1 cellular context compared by ENCODE assay signal in genomic region chr4:83013420-83013867, GRCh38.
A peak's percentile ranks its signal among the peaks of the same experiment; 100 is the strongest.
TF ChIP-seq lines count a peak whose summit lies in the region.

No MANE protein-coding gene starts in this region.

TF ChIP-seq in GM12878, 131 proteins besides CTCF, POLR2A, EP300 and RAD21 (continued from another document and continues in another):
- TF ChIP-seq YY1 (IDR thresholded peaks at IDR 0.05; ENCODE audit: low read depth, low read length): no peak
- TF ChIP-seq ATF3 (IDR thresholded peaks at IDR 0.05; ENCODE audit: borderline replicate concordance, extremely low read depth, low read depth, low read length): no peak
- peak; percentile 35; the same call in 1 of the 2 replicates for TF ChIP-seq MLLT1 (IDR thresholded peaks at IDR 0.05)
- TF ChIP-seq IRF5 (IDR thresholded peaks at IDR 0.05; ENCODE audit: borderline replicate concordance): no peak
- no peak for TF ChIP-seq RFX5 (IDR thresholded peaks at IDR 0.05; ENCODE audit: low read depth, low read length)
- no peak for TF ChIP-seq RB1 (IDR thresholded peaks at IDR 0.05; ENCODE audit: borderline replicate concordance)
- TF ChIP-seq ZZZ3 (IDR thresholded peaks at IDR 0.05; ENCODE audit: control insufficient read depth, insufficient read length, low read depth): no peak
- TF ChIP-seq BACH1 (IDR thresholded peaks at IDR 0.05; ENCODE audit: borderline replicate concordance): no peak
- TF ChIP-seq, protein P1, sequence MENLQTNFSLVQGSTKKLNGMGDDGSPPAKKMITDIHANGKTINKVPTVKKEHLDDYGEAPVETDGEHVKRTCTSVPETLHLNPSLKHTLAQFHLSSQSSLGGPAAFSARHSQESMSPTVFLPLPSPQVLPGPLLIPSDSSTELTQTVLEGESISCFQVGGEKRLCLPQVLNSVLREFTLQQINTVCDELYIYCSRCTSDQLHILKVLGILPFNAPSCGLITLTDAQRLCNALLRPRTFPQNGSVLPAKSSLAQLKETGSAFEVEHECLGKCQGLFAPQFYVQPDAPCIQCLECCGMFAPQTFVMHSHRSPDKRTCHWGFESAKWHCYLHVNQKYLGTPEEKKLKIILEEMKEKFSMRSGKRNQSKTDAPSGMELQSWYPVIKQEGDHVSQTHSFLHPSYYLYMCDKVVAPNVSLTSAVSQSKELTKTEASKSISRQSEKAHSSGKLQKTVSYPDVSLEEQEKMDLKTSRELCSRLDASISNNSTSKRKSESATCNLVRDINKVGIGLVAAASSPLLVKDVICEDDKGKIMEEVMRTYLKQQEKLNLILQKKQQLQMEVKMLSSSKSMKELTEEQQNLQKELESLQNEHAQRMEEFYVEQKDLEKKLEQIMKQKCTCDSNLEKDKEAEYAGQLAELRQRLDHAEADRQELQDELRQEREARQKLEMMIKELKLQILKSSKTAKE (IDR thresholded peaks at IDR 0.05; ENCODE audit: low read depth, poor library complexity, severe bottlenecking): peak; percentile 47
- no peak for TF ChIP-seq CREM (IDR thresholded peaks at IDR 0.05; ENCODE audit: low read depth)
- TF ChIP-seq TCF12 (IDR thresholded peaks at IDR 0.05; ENCODE audit: low read depth, low read length): no peak
- TF ChIP-seq, protein P2, sequence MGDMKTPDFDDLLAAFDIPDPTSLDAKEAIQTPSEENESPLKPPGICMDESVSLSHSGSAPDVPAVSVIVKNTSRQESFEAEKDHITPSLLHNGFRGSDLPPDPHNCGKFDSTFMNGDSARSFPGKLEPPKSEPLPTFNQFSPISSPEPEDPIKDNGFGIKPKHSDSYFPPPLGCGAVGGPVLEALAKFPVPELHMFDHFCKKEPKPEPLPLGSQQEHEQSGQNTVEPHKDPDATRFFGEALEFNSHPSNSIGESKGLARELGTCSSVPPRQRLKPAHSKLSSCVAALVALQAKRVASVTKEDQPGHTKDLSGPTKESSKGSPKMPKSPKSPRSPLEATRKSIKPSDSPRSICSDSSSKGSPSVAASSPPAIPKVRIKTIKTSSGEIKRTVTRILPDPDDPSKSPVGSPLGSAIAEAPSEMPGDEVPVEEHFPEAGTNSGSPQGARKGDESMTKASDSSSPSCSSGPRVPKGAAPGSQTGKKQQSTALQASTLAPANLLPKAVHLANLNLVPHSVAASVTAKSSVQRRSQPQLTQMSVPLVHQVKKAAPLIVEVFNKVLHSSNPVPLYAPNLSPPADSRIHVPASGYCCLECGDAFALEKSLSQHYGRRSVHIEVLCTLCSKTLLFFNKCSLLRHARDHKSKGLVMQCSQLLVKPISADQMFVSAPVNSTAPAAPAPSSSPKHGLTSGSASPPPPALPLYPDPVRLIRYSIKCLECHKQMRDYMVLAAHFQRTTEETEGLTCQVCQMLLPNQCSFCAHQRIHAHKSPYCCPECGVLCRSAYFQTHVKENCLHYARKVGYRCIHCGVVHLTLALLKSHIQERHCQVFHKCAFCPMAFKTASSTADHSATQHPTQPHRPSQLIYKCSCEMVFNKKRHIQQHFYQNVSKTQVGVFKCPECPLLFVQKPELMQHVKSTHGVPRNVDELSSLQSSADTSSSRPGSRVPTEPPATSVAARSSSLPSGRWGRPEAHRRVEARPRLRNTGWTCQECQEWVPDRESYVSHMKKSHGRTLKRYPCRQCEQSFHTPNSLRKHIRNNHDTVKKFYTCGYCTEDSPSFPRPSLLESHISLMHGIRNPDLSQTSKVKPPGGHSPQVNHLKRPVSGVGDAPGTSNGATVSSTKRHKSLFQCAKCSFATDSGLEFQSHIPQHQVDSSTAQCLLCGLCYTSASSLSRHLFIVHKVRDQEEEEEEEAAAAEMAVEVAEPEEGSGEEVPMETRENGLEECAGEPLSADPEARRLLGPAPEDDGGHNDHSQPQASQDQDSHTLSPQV (IDR thresholded peaks at IDR 0.05): no peak
- no peak for TF ChIP-seq JUND (IDR thresholded peaks at IDR 0.05; ENCODE audit: low read depth, low read length)
- TF ChIP-seq ZNF622 (IDR thresholded peaks at IDR 0.05): no peak
- TF ChIP-seq KDM1A (IDR thresholded peaks at IDR 0.05; ENCODE audit: borderline replicate concordance): no peak
- no peak for TF ChIP-seq IRF3 (IDR thresholded peaks at IDR 0.05)
- TF ChIP-seq, protein P3, sequence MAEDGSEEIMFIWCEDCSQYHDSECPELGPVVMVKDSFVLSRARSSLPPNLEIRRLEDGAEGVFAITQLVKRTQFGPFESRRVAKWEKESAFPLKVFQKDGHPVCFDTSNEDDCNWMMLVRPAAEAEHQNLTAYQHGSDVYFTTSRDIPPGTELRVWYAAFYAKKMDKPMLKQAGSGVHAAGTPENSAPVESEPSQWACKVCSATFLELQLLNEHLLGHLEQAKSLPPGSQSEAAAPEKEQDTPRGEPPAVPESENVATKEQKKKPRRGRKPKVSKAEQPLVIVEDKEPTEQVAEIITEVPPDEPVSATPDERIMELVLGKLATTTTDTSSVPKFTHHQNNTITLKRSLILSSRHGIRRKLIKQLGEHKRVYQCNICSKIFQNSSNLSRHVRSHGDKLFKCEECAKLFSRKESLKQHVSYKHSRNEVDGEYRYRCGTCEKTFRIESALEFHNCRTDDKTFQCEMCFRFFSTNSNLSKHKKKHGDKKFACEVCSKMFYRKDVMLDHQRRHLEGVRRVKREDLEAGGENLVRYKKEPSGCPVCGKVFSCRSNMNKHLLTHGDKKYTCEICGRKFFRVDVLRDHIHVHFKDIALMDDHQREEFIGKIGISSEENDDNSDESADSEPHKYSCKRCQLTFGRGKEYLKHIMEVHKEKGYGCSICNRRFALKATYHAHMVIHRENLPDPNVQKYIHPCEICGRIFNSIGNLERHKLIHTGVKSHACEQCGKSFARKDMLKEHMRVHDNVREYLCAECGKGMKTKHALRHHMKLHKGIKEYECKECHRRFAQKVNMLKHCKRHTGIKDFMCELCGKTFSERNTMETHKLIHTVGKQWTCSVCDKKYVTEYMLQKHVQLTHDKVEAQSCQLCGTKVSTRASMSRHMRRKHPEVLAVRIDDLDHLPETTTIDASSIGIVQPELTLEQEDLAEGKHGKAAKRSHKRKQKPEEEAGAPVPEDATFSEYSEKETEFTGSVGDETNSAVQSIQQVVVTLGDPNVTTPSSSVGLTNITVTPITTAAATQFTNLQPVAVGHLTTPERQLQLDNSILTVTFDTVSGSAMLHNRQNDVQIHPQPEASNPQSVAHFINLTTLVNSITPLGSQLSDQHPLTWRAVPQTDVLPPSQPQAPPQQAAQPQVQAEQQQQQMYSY (CRISPR knock-in tag; IDR thresholded peaks at IDR 0.05): no peak
- no peak for TF ChIP-seq SUPT20H (IDR thresholded peaks at IDR 0.05; ENCODE audit: borderline replicate concordance, control insufficient read depth, low read depth, low read length)
- 0 out of 2 replicates have a peak, but pooled peaks have one; percentile 20 for TF ChIP-seq ATF2 (IDR thresholded peaks at IDR 0.05; ENCODE audit: low read length)
- no peak for TF ChIP-seq MEF2B (IDR thresholded peaks at IDR 0.05; ENCODE audit: partially characterized antibody, poor library complexity, severe bottlenecking)
- TF ChIP-seq, protein P4, sequence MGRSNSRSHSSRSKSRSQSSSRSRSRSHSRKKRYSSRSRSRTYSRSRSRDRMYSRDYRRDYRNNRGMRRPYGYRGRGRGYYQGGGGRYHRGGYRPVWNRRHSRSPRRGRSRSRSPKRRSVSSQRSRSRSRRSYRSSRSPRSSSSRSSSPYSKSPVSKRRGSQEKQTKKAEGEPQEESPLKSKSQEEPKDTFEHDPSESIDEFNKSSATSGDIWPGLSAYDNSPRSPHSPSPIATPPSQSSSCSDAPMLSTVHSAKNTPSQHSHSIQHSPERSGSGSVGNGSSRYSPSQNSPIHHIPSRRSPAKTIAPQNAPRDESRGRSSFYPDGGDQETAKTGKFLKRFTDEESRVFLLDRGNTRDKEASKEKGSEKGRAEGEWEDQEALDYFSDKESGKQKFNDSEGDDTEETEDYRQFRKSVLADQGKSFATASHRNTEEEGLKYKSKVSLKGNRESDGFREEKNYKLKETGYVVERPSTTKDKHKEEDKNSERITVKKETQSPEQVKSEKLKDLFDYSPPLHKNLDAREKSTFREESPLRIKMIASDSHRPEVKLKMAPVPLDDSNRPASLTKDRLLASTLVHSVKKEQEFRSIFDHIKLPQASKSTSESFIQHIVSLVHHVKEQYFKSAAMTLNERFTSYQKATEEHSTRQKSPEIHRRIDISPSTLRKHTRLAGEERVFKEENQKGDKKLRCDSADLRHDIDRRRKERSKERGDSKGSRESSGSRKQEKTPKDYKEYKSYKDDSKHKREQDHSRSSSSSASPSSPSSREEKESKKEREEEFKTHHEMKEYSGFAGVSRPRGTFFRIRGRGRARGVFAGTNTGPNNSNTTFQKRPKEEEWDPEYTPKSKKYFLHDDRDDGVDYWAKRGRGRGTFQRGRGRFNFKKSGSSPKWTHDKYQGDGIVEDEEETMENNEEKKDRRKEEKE (IDR thresholded peaks at IDR 0.05): no peak
- no peak for TF ChIP-seq ELK1 (IDR thresholded peaks at IDR 0.05; ENCODE audit: low read depth, low read length)
- TF ChIP-seq TBL1XR1 (IDR thresholded peaks at IDR 0.05; ENCODE audit: low read depth, low read length): no peak
- no peak for TF ChIP-seq STAT1 (conservative IDR thresholded peaks at IDR 0.05)
- 0 out of 2 replicates have a peak, but pooled peaks have one; percentile 63 for TF ChIP-seq NFIC (IDR thresholded peaks at IDR 0.05; ENCODE audit: low read depth, low read length)
- TF ChIP-seq SREBF2 (IDR thresholded peaks at IDR 0.05; ENCODE audit: low read length): no peak
- TF ChIP-seq NRF1 (conservative IDR thresholded peaks at IDR 0.05; ENCODE audit: low read depth, low read length): no peak
- TF ChIP-seq SMARCA5 (IDR thresholded peaks at IDR 0.05): no peak
- no peak for TF ChIP-seq CBX5 (IDR thresholded peaks at IDR 0.05; ENCODE audit: low read depth)
- no peak for TF ChIP-seq NR2C1 (IDR thresholded peaks at IDR 0.05)
- no peak for TF ChIP-seq KAT2A (conservative IDR thresholded peaks at IDR 0.05; ENCODE audit: control insufficient read depth, low read depth, low read length)
- TF ChIP-seq ATF7 (IDR thresholded peaks at IDR 0.05; ENCODE audit: low read depth): no peak
- no peak for TF ChIP-seq ASH2L (IDR thresholded peaks at IDR 0.05; ENCODE audit: borderline replicate concordance, low read depth)
- no peak for TF ChIP-seq FOS (IDR thresholded peaks at IDR 0.05; ENCODE audit: borderline replicate concordance, extremely low read depth, insufficient read length)
- no peak for TF ChIP-seq RELA (IDR thresholded peaks at IDR 0.05; ENCODE audit: borderline replicate concordance, partially characterized antibody)
- TF ChIP-seq ZSCAN29 (IDR thresholded peaks at IDR 0.05): no peak
